1 cellular context compared by ENCODE assay signal in the genomic region with DNA sequence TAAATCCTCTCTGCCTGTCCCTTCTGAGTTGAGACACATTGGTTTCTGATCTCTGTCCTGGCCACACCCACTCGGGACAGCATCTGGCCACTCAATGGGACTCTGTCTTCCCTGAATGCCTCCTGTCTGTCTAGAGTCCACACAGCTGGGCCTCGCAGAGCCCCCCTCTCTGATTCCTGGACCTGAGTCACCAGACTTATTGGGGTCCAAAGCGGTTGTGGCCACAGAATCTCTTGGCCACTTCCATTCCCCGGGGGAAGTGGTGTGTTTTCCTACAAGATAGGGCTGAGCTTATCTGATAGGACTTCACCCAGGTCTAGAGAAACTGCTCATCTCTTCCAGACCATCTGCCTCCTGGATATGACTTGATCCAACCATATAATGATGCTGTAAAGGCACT.
TF ChIP-seq lines count a peak whose summit lies in the region.

No MANE protein-coding gene starts in this region.

TF ChIP-seq in SK-N-SH, 30 proteins besides CTCF, POLR2A, EP300 and RAD21 (continued from another document):
- no peak for TF ChIP-seq SMC3 (IDR thresholded peaks at IDR 0.05; ENCODE audit: low read depth, low read length)
- TF ChIP-seq, protein P1, sequence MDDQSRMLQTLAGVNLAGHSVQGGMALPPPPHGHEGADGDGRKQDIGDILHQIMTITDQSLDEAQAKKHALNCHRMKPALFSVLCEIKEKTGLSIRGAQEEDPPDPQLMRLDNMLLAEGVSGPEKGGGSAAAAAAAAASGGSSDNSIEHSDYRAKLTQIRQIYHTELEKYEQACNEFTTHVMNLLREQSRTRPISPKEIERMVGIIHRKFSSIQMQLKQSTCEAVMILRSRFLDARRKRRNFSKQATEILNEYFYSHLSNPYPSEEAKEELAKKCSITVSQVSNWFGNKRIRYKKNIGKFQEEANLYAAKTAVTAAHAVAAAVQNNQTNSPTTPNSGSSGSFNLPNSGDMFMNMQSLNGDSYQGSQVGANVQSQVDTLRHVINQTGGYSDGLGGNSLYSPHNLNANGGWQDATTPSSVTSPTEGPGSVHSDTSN (IDR thresholded peaks at IDR 0.05), result no peak
TF ChIP-seq in SK-N-SH: peak in this region for 3.
